ENCODE assay signal across 29 cellular contexts in the genomic region with DNA sequence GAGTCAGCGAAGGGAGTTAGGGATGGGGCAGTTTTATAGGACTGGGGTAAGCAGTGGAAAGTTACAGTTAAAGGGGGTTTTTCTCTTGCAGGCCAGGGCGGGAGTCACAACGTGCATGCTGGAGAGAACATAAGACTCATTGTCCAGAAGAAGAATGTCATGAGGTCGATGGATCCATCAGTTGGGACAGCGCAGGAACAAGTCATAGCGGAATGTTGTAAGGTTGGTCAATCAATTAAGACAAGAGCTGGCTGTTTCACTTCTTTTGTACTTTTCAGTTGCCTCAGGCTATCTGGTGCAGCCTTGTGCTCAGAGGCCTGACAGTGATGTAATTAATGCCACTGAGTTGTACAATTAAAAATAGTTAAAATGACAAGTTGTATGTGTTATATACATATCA.
"Had no signal": no experiment of that assay in that cellular context is flagged by ENCODE, and none has a peak within 500 bp of the region (broad histone marks: within the 10 kb centered on the region; RNA-seq: fewer than 3 reads in every experiment).

No MANE protein-coding gene starts in this region.

- H3K27ac Mint-ChIP-seq: activated CD4-positive, alpha-beta memory T cell treated with anti-CD3 and anti-CD28 coated beads for 36 hours; activated CD4-positive, alpha-beta T cell treated with anti-CD3 and anti-CD28 coated beads for 36 hours; activated CD4-positive, alpha-beta T cell treated with anti-CD3 and anti-CD28 coated beads, Interleukin-2, amount 10 ng/mL, durations not matched to agents 24 days and 14 days; activated CD8-positive, alpha-beta memory T cell treated with anti-CD3 and anti-CD28 coated beads, Interleukin-2, amount 10 ng/mL, durations not matched to agents 7 days and 5 days; activated CD8-positive, alpha-beta T cell treated with anti-CD3 and anti-CD28 coated beads, Interleukin-2, amount 10 ng/mL, durations not matched to agents 7 days and 5 days; activated naive CD4-positive, alpha-beta T cell treated with anti-CD3 and anti-CD28 coated beads, Interleukin-2, amount 10 ng/mL, durations not matched to agents 7 days and 5 days; activated naive CD4-positive, alpha-beta T cell treated with anti-CD3 and anti-CD28 coated beads, Interleukin-2, amount 50 U/mL, for 72 hours; activated naive CD8-positive, alpha-beta T cell treated with anti-CD3 and anti-CD28 coated beads, Interleukin-2, amount 10 ng/mL, durations not matched to agents 7 days and 5 days; brain; dendritic cell treated with granulocyte-macrophage colony-stimulating factor and Interleukin-4, amounts not matched to agents 40 ng/mL and 50 ng/mL, for 4 days; endodermal cell had no signal

- ATAC-seq: activated CD4-positive, alpha-beta T cell treated with anti-CD3 and anti-CD28 coated beads for 36 hours; activated CD8-positive, alpha-beta memory T cell treated with anti-CD3 and anti-CD28 coated beads, Interleukin-2, amount 10 ng/mL, durations not matched to agents 7 days and 5 days; activated CD8-positive, alpha-beta T cell treated with anti-CD3 and anti-CD28 coated beads, Interleukin-2, amount 10 ng/mL, durations not matched to agents 7 days and 5 days; activated naive CD4-positive, alpha-beta T cell treated with anti-CD3 and anti-CD28 coated beads, Interleukin-2, amount 50 U/mL, for 72 hours; foreskin keratinocyte; gastroesophageal sphincter had no signal

- DNase-seq: activated CD4-positive, alpha-beta memory T cell treated with anti-CD3 and anti-CD28 coated beads for 36 hours; activated CD4-positive, alpha-beta T cell treated with anti-CD3 and anti-CD28 coated beads for 36 hours; activated CD4-positive, alpha-beta T cell treated with anti-CD3 and anti-CD28 coated beads, Interleukin-2, amount 10 ng/mL, durations not matched to agents 24 days and 14 days; activated CD4-positive, CD25-positive, alpha-beta regulatory T cell; activated CD4-positive, CD25-positive, alpha-beta regulatory T cell treated with anti-CD3 and anti-CD28 coated beads, Interleukin-2, amount 50 U/mL, for 72 hours; activated CD8-positive, alpha-beta memory T cell treated with anti-CD3 and anti-CD28 coated beads, Interleukin-2, amount 10 ng/mL, durations not matched to agents 7 days and 5 days; activated CD8-positive, alpha-beta memory T cell treated with anti-CD3 and anti-CD28 coated beads, Interleukin-2, amount 50 U/mL, for 4 hours; activated CD8-positive, alpha-beta T cell treated with anti-CD3 and anti-CD28 coated beads, Interleukin-2, amount 10 ng/mL, durations not matched to agents 7 days and 5 days; activated gamma-delta T cell; activated naive CD4-positive, alpha-beta T cell; activated naive CD4-positive, alpha-beta T cell treated with anti-CD3 and anti-CD28 coated beads, Interleukin-2, amount 10 ng/mL, durations not matched to agents 7 days and 5 days; activated naive CD8-positive, alpha-beta T cell treated with anti-CD3 and anti-CD28 coated beads, Interleukin-2, amount 10 ng/mL, durations not matched to agents 7 days and 5 days; activated T-cell treated with anti-CD3 and anti-CD28 coated beads, Interleukin-2, amount 50 U/mL, for 1 hour; activated T-cell treated with anti-CD3 and anti-CD28 coated beads, Interleukin-2, amount 50 U/mL, for 48 hours; dorsolateral prefrontal cortex; effector memory CD4-positive, alpha-beta T cell; endodermal cell; erythroblast; T-helper 2 cell had no signal

- H3K4me1 Mint-ChIP-seq: activated CD4-positive, alpha-beta T cell treated with anti-CD3 and anti-CD28 coated beads for 36 hours; activated CD4-positive, alpha-beta T cell treated with anti-CD3 and anti-CD28 coated beads, Interleukin-2, amount 10 ng/mL, durations not matched to agents 24 days and 14 days; activated CD8-positive, alpha-beta memory T cell treated with anti-CD3 and anti-CD28 coated beads, Interleukin-2, amount 10 ng/mL, durations not matched to agents 7 days and 5 days; activated naive CD4-positive, alpha-beta T cell treated with anti-CD3 and anti-CD28 coated beads, Interleukin-2, amount 10 ng/mL, durations not matched to agents 7 days and 5 days; activated naive CD8-positive, alpha-beta T cell treated with anti-CD3 and anti-CD28 coated beads, Interleukin-2, amount 10 ng/mL, durations not matched to agents 7 days and 5 days; central memory CD8-positive, alpha-beta T cell; endodermal cell had no signal

- H3K36me3 ChIP-seq: breast epithelium, esophagus muscularis mucosa, gastroesophageal sphincter had no signal

- H3K36me3 Mint-ChIP-seq: activated CD4-positive, alpha-beta memory T cell treated with anti-CD3 and anti-CD28 coated beads for 36 hours; activated CD8-positive, alpha-beta memory T cell treated with anti-CD3 and anti-CD28 coated beads, Interleukin-2, amount 10 ng/mL, durations not matched to agents 7 days and 5 days; activated naive CD4-positive, alpha-beta T cell treated with anti-CD3 and anti-CD28 coated beads, Interleukin-2, amount 10 ng/mL, durations not matched to agents 7 days and 5 days; activated naive CD8-positive, alpha-beta T cell treated with anti-CD3 and anti-CD28 coated beads, Interleukin-2, amount 10 ng/mL, durations not matched to agents 7 days and 5 days had no signal

- H3K27me3 ChIP-seq: ascending aorta, breast epithelium, esophagus muscularis mucosa, foreskin keratinocyte had no signal

- H3K27me3 Mint-ChIP-seq: activated CD4-positive, alpha-beta memory T cell treated with anti-CD3 and anti-CD28 coated beads for 36 hours; activated CD4-positive, alpha-beta T cell treated with anti-CD3 and anti-CD28 coated beads, Interleukin-2, amount 10 ng/mL, durations not matched to agents 24 days and 14 days; activated CD8-positive, alpha-beta memory T cell treated with anti-CD3 and anti-CD28 coated beads, Interleukin-2, amount 10 ng/mL, durations not matched to agents 7 days and 5 days; activated naive CD4-positive, alpha-beta T cell treated with anti-CD3 and anti-CD28 coated beads, Interleukin-2, amount 10 ng/mL, durations not matched to agents 7 days and 5 days; activated naive CD8-positive, alpha-beta T cell treated with anti-CD3 and anti-CD28 coated beads, Interleukin-2, amount 10 ng/mL, durations not matched to agents 7 days and 5 days; brain; central memory CD8-positive, alpha-beta T cell; dendritic cell treated with granulocyte-macrophage colony-stimulating factor and Interleukin-4, amounts not matched to agents 40 ng/mL and 50 ng/mL, for 4 days had no signal

- H3K4me3 Mint-ChIP-seq: activated CD4-positive, alpha-beta memory T cell treated with anti-CD3 and anti-CD28 coated beads for 36 hours; activated CD4-positive, alpha-beta T cell treated with anti-CD3 and anti-CD28 coated beads for 36 hours; activated CD4-positive, alpha-beta T cell treated with anti-CD3 and anti-CD28 coated beads, Interleukin-2, amount 10 ng/mL, durations not matched to agents 24 days and 14 days; activated CD8-positive, alpha-beta memory T cell treated with anti-CD3 and anti-CD28 coated beads, Interleukin-2, amount 10 ng/mL, durations not matched to agents 7 days and 5 days; activated CD8-positive, alpha-beta T cell treated with anti-CD3 and anti-CD28 coated beads, Interleukin-2, amount 10 ng/mL, durations not matched to agents 7 days and 5 days; activated naive CD4-positive, alpha-beta T cell treated with anti-CD3 and anti-CD28 coated beads, Interleukin-2, amount 10 ng/mL, durations not matched to agents 7 days and 5 days; activated naive CD8-positive, alpha-beta T cell treated with anti-CD3 and anti-CD28 coated beads, Interleukin-2, amount 10 ng/mL, durations not matched to agents 7 days and 5 days; brain; central memory CD8-positive, alpha-beta T cell; dendritic cell treated with granulocyte-macrophage colony-stimulating factor and Interleukin-4, amounts not matched to agents 40 ng/mL and 50 ng/mL, for 4 days; endodermal cell had no signal

- H3K4me3 ChIP-seq: ascending aorta, breast epithelium, coronary artery, dorsolateral prefrontal cortex, esophagus muscularis mucosa, gastroesophageal sphincter had no signal
